Comparison of ENCODE assay signal across 18 cellular contexts in genomic region chr21:45382698-45383000, GRCh38. TPM values are rescaled to one million over a fixed set of nuclear protein-coding genes. Genes with fewer than 3 reads are reported as not detected.
A peak's percentile ranks its signal among the peaks of the same experiment; 100 is the strongest.
DNase-seq lines count a peak whose midpoint lies in the region; ATAC-seq and TF ChIP-seq lines count a peak whose summit lies in the region.
"Had no signal": no experiment of that assay in that cellular context is flagged by ENCODE, and none has a peak within 500 bp of the region (broad histone marks: within the 10 kb centered on the region; RNA-seq: fewer than 3 reads in every experiment).

No MANE protein-coding gene starts in this region.

- H3K27ac ChIP-seq in RWPE2 (ENCODE audit: poor library complexity, severe bottlenecking) = no peak overlapping the region
- no peak overlapping the region for H3K27ac ChIP-seq in left lung
- H3K27ac ChIP-seq in ovary = no peak overlapping the region

- H3K4me3 ChIP-seq in RWPE2 (ENCODE audit: severe bottlenecking) = no peak overlapping the region
- H3K4me3 ChIP-seq in left lung = no peak overlapping the region
- H3K4me3 ChIP-seq in ovary = no peak overlapping the region
- H3K4me3 ChIP-seq: GM12878 had no signal

- no peak for TF ChIP-seq CTCF in RWPE2 (IDR thresholded peaks at IDR 0.05; ENCODE audit: poor library complexity, severe bottlenecking)
- no peak for TF ChIP-seq CTCF in left lung (IDR thresholded peaks at IDR 0.05)
- TF ChIP-seq CTCF in ovary (IDR thresholded peaks at IDR 0.05) = no peak

- no peak for TF ChIP-seq POLR2A in ovary (IDR thresholded peaks at IDR 0.05)

- TF ChIP-seq EP300 in ovary (IDR thresholded peaks at IDR 0.05) = no peak

- WGBS in ovary, 3 donors = 93 to 97% (median 97%) methylated on average over 10 of the region's 10 CpGs

- intact Hi-C loops in left lung (cut with DNase I) (no loop called here), ovary (cut with DNase I) (loop anchor here in 2 of 4 donors (10.0 kb wide), 1 partner anchor 52 kb away; no protein-coding TSS in a partner anchor)

- H3K4me1 ChIP-seq in RWPE2 (ENCODE audit: insufficient read depth, poor library complexity, severe bottlenecking) (no peaks in the 10 kb centered on the region), left lung (peaks cover 0 to 5% of the 10 kb centered on the region in 2 donors), ovary (ENCODE audit: insufficient read depth) (peaks cover 19% of the 10 kb centered on the region)
- H3K4me1 ChIP-seq: BE2C had no signal

- no peaks in the 10 kb centered on the region for H3K27me3 ChIP-seq in RWPE2 (ENCODE audit: insufficient read depth, poor library complexity, severe bottlenecking)
- peaks cover 0 to 29% of the 10 kb centered on the region in 2 donors for H3K27me3 ChIP-seq in left lung
- H3K27me3 ChIP-seq in ovary = no peaks in the 10 kb centered on the region
- H3K27me3 ChIP-seq: BE2C had no signal

- no peaks in the 10 kb centered on the region for H3K36me3 ChIP-seq in RWPE2 (ENCODE audit: low read depth)
- no peaks in the 10 kb centered on the region for H3K36me3 ChIP-seq in left lung
- H3K36me3 ChIP-seq in ovary = no peaks in the 10 kb centered on the region
- H3K36me3 ChIP-seq: BE2C had no signal

- no peak for ATAC-seq in RWPE2 (ENCODE audit: low read depth)
- ATAC-seq in left lung = no peak
- ATAC-seq in stimulated activated naive CD8-positive, alpha-beta T cell treated with anti-CD3 and anti-CD28 coated beads, Interleukin-15, Interleukin-2, amounts not matched to agents 100 U/mL and 50 U/mL, for 24 hours = no peak
- ATAC-seq: GM12878, HCT116 had no signal

- H3K9me3 ChIP-seq in RWPE2 (ENCODE audit: severe bottlenecking) = no peaks in the 10 kb centered on the region
- no peaks in the 10 kb centered on the region for H3K9me3 ChIP-seq in left lung
- no peaks in the 10 kb centered on the region for H3K9me3 ChIP-seq in ovary

- DNase-seq in activated naive CD4-positive, alpha-beta T cell treated with anti-CD3 and anti-CD28 coated beads, Interleukin-2, amount 50 U/mL, for 16 hours = peak; percentile 1
- no peak for DNase-seq in activated naive CD4-positive, alpha-beta T cell treated with Interleukin-2 at 50 U/mL for 16 hours
- DNase-seq in RWPE2 (ENCODE audit: low spot score) (peak; percentile 51), left lung (peak; percentile 18 to 35), ovary (peak in 4 of 5 donors; percentile 22 to 33 (median 28)), MV-4-11 (lab: John Stamatoyannopoulos, UW) (no peak)
- no peak for DNase-seq in stimulated activated CD4-positive, alpha-beta T cell treated with anti-CD3 and anti-CD28 coated beads, Interleukin-1b, Interleukin-23, amount 100 ng/mL, for 48 hours
- DNase-seq in stimulated activated naive CD8-positive, alpha-beta T cell treated with anti-CD3 and anti-CD28 coated beads, Interleukin-15, Interleukin-2, amounts not matched to agents 100 U/mL and 50 U/mL, for 24 hours = no peak
- DNase-seq: 8988T, DND-41, KBM-7, NCI-H1436 treated with DMSO at 0.1 percent for 48 hours, NCI-H2029 treated with DMSO at 0.1 percent for 48 hours, NCI-H2171 treated with DMSO at 0.1 percent for 48 hours, NCI-H510A had no signal

RNA-seq across cellular contexts. Expression of gene COL18A1, which starts 22.3 kb away (rescaled TPM):
- 10 to 100 TPM; 64.8 to 90.2 TPM for total RNA-seq in left lung
- total RNA-seq in ovary = 100 to 1,000 TPM; 141 to 353 (median 270) TPM
- polyA plus RNA-seq in ovary = 100 to 1,000 TPM in 1 of 2 donors, 10 to 100 TPM in 1; 11.1 to 201 TPM

Comparison
In these comparisons a context has a peak if more than half of its experiments do, and no peak if none do; other contexts are left out.
1. DNase-seq: peak in activated naive CD4-positive, alpha-beta T cell treated with anti-CD3 and anti-CD28 coated beads, Interleukin-2, amount 50 U/mL, for 16 hours (single experiment), RWPE2 (single experiment), left lung (2 of 2) and ovary (4 of 5); none in activated naive CD4-positive, alpha-beta T cell treated with Interleukin-2 at 50 U/mL for 16 hours (single experiment), MV-4-11 (single experiment), stimulated activated CD4-positive, alpha-beta T cell treated with anti-CD3 and anti-CD28 coated beads, Interleukin-1b, Interleukin-23, amount 100 ng/mL, for 48 hours (single experiment) and stimulated activated naive CD8-positive, alpha-beta T cell treated with anti-CD3 and anti-CD28 coated beads, Interleukin-15, Interleukin-2, amounts not matched to agents 100 U/mL and 50 U/mL, for 24 hours (single experiment).